In genomic region chrX:4909245-4909830, GRCh38 we compare ENCODE assay signal across 19 cellular contexts.
DNase-seq lines count a peak whose midpoint lies in the region; ATAC-seq, FAIRE-seq and TF ChIP-seq lines count a peak whose summit lies in the region.
"Had no signal": no experiment of that assay in that cellular context is flagged by ENCODE, and none has a peak within 500 bp of the region (broad histone marks: within the 10 kb centered on the region; RNA-seq: fewer than 3 reads in every experiment).

No MANE protein-coding gene starts in this region.

- TF ChIP-seq EP300 in gastroesophageal sphincter (IDR thresholded peaks at IDR 0.05): no peak

- H3K79me2 ChIP-seq in OCI-LY3 (ENCODE audit: low read length) (no peaks in the 10 kb centered on the region), endothelial cell of umbilical vein (ENCODE audit: control insufficient read depth, insufficient read depth, low read length) (no peaks in the 10 kb centered on the region)

- BruUV-seq in endothelial cell of umbilical vein (replicated peaks; lab: Mats Ljungman, UMichigan): no TSS peak

- H3K4me2 ChIP-seq in BLaER1 treated with 17β-estradiol and CSF1 and Interleukin-3, amounts not matched to agents 10 nM and 100 nM: peak overlapping the region in 8 of 11 experiments; percentile 23 to 75 (median 46); a peak in 16 of 22 replicates
- peak overlapping the region; percentile 45 for H3K4me2 ChIP-seq in OCI-LY3 (ENCODE audit: low read length)
- H3K4me2 ChIP-seq in endothelial cell of umbilical vein (ENCODE audit: insufficient read depth, low read length): no peak overlapping the region

- 59 to 63% methylated on average over 4 to 5 of the region's 5 CpGs for WGBS in gastroesophageal sphincter (ENCODE audit: low coverage in 1 of 2), 2 donors

- no peaks in the 10 kb centered on the region for H3K9me1 ChIP-seq in endothelial cell of umbilical vein (replicated peaks; ENCODE audit: control insufficient read depth, extremely low read depth, insufficient read depth, low read length)

- POLR2A ChIA-PET in endothelial cell of umbilical vein (lab: Charles Lee): no interaction called here

- intact Hi-C loops in endothelial cell of umbilical vein (cut with micrococcal nuclease): no loop called here

- DNase-seq in endothelial cell of umbilical vein (ENCODE audit: low read depth, low spot score) (no peak), NCI-H226 (no peak)
- DNase-seq: activated CD8-positive, alpha-beta memory T cell treated with anti-CD3 and anti-CD28 coated beads for 24 hours; activated T-cell treated with anti-CD3 and anti-CD28 coated beads, Interleukin-2, amount 50 U/mL, for 48 hours; CD4-positive, alpha-beta T cell; DMS53; heart right ventricle; left ventricle myocardium inferior; NCI-H187; NCI-H510A; nucleus accumbens had no signal

- TF ChIP-seq POLR2A in endothelial cell of umbilical vein (IDR thresholded peaks at IDR 0.05; ENCODE audit: low read depth, low read length) (no peak), gastroesophageal sphincter (IDR thresholded peaks at IDR 0.05) (no peak)

- peak; percentile 44 for FAIRE-seq in endothelial cell of umbilical vein (lab: Jason Lieb, UNC)
- FAIRE-seq: GM12878 had no signal

- TF ChIP-seq CTCF in OCI-LY3 (IDR thresholded peaks at IDR 0.05; ENCODE audit: low read depth, low read length) (no peak), endothelial cell of umbilical vein (IDR thresholded peaks at IDR 0.05; ENCODE audit: extremely low read depth in 1 of 2, insufficient read depth in 1 of 2, low read depth in 1 of 2, low read length in 2 of 2) (no peak), gastroesophageal sphincter (IDR thresholded peaks at IDR 0.05) (no peak)

- peak overlapping the region in 10 of 11 experiments; percentile 5 to 87 (median 76); a peak in 17 of 22 replicates for H3K27ac ChIP-seq in BLaER1 treated with 17β-estradiol and CSF1 and Interleukin-3, amounts not matched to agents 10 nM and 100 nM
- H3K27ac ChIP-seq in OCI-LY3 (ENCODE audit: low read length) (no peak overlapping the region), endothelial cell of umbilical vein (ENCODE audit: insufficient read depth, low read depth, low read length) (no peak overlapping the region), gastroesophageal sphincter (no peak overlapping the region)
- H3K27ac ChIP-seq: left ventricle myocardium inferior, SJSA1 had no signal

- dilution Hi-C loops in endothelial cell of umbilical vein (cut with MboI; ENCODE audit: extremely low pct_ligation_motif_present, low sequenced_read_pairs): no loop called here

- H3K4me1 ChIP-seq in BLaER1 treated with 17β-estradiol and CSF1 and Interleukin-3, amounts not matched to agents 10 nM and 100 nM: peaks cover 0 to 55% (median 28%) of the 10 kb centered on the region in 10 experiments; a peak in 14 of 20 replicates
- H3K4me1 ChIP-seq in OCI-LY3 (ENCODE audit: low read length) (peaks cover 6% of the 10 kb centered on the region; the same call in 1 of the 2 replicates), endothelial cell of umbilical vein (ENCODE audit: control insufficient read depth, extremely low read depth, insufficient read depth, low read length) (no peaks in the 10 kb centered on the region), gastroesophageal sphincter (no peaks in the 10 kb centered on the region)
- H3K4me1 ChIP-seq: left ventricle myocardium inferior, SJSA1 had no signal

- H3K4me3 ChIP-seq in BLaER1 treated with 17β-estradiol and CSF1 and Interleukin-3, amounts not matched to agents 10 nM and 100 nM: peak overlapping the region in 4 of 10 experiments; percentile 3 to 48 (median 36); a peak in 6 of 20 replicates
- H3K4me3 ChIP-seq in OCI-LY3 (ENCODE audit: low read length) (peak overlapping the region; percentile 43), endothelial cell of umbilical vein (replicated peaks in 1 of 3; ENCODE audit: insufficient read depth in 1 of 3, low read depth in 1 of 3, low read length in 3 of 3) (no peak overlapping the region), gastroesophageal sphincter (no peak overlapping the region)
- H3K4me3 ChIP-seq: GM12878, left ventricle myocardium inferior, SJSA1 had no signal

- H3K36me3 ChIP-seq in BLaER1 treated with 17β-estradiol and CSF1 and Interleukin-3, amounts not matched to agents 10 nM and 100 nM: no peaks in the 10 kb centered on the region
- H3K36me3 ChIP-seq in OCI-LY3 (replicated peaks; ENCODE audit: low read depth, low read length) (no peaks in the 10 kb centered on the region), endothelial cell of umbilical vein (ENCODE audit: control insufficient read depth in 2 of 2, extremely low read depth in 1 of 2, insufficient read depth in 2 of 2, low read length in 2 of 2) (no peaks in the 10 kb centered on the region), gastroesophageal sphincter (no peaks in the 10 kb centered on the region)
- H3K36me3 ChIP-seq: heart right ventricle, left ventricle myocardium inferior, SJSA1 had no signal

- H4K20me1 ChIP-seq in BLaER1 treated with 17β-estradiol and CSF1 and Interleukin-3, amounts not matched to agents 10 nM and 100 nM: no peaks in the 10 kb centered on the region
- H4K20me1 ChIP-seq in OCI-LY3 (ENCODE audit: insufficient read depth, low read length) (no peaks in the 10 kb centered on the region), endothelial cell of umbilical vein (replicated peaks; ENCODE audit: control insufficient read depth, extremely low read depth, insufficient read depth, low read length) (no peaks in the 10 kb centered on the region)

- peak overlapping the region in 8 of 11 experiments; percentile 8 to 75 (median 64); a peak in 12 of 22 replicates for H3K9ac ChIP-seq in BLaER1 treated with 17β-estradiol and CSF1 and Interleukin-3, amounts not matched to agents 10 nM and 100 nM
- H3K9ac ChIP-seq in OCI-LY3 (ENCODE audit: low read length) (no peak overlapping the region), endothelial cell of umbilical vein (replicated peaks; ENCODE audit: extremely low read depth, insufficient read depth, low read length) (no peak overlapping the region)

- ATAC-seq in HG02884 (IDR thresholded peaks at IDR 0.05; ENCODE audit: unreplicated experiment) (peak; percentile 58), GM21381 (IDR thresholded peaks at IDR 0.05; ENCODE audit: unreplicated experiment) (no peak), gastroesophageal sphincter (no peak), HG03521 (IDR thresholded peaks at IDR 0.05; ENCODE audit: unreplicated experiment) (no peak)
- ATAC-seq: GM12878, heart right ventricle had no signal

- H3K27me3 ChIP-seq in BLaER1 treated with 17β-estradiol and CSF1 and Interleukin-3, amounts not matched to agents 10 nM and 100 nM: no peaks in the 10 kb centered on the region
- H3K27me3 ChIP-seq in OCI-LY3 (ENCODE audit: low read depth, low read length): no peaks in the 10 kb centered on the region
- no peaks in the 10 kb centered on the region for H3K27me3 ChIP-seq in endothelial cell of umbilical vein (ENCODE audit: control insufficient read depth in 2 of 2, insufficient read depth in 2 of 2, low read length in 2 of 2)
- H3K27me3 ChIP-seq in gastroesophageal sphincter: no peaks in the 10 kb centered on the region
- H3K27me3 ChIP-seq: heart right ventricle, SJSA1 had no signal

- H2AFZ ChIP-seq in OCI-LY3 (ENCODE audit: low read depth, low read length): peak overlapping the region; percentile 17; the same call in 1 of the 2 replicates
- H2AFZ ChIP-seq in endothelial cell of umbilical vein (ENCODE audit: low read depth, low read length): no peak overlapping the region

- CTCF ChIA-PET in endothelial cell of umbilical vein (lab: Charles Lee): no interaction called here

- peaks cover 0 to 23% (median 0%) of the 10 kb centered on the region in 11 experiments; a peak in 9 of 22 replicates for H3K9me3 ChIP-seq in BLaER1 treated with 17β-estradiol and CSF1 and Interleukin-3, amounts not matched to agents 10 nM and 100 nM (replicated peaks in 1 of 11)
- H3K9me3 ChIP-seq in OCI-LY3 (ENCODE audit: insufficient read depth, low read length): no peaks in the 10 kb centered on the region
- H3K9me3 ChIP-seq in endothelial cell of umbilical vein (replicated peaks; ENCODE audit: control insufficient read depth, insufficient read depth, low read length): no peaks in the 10 kb centered on the region
- H3K9me3 ChIP-seq in gastroesophageal sphincter: no peaks in the 10 kb centered on the region
- H3K9me3 ChIP-seq: left ventricle myocardium inferior, SJSA1 had no signal

TF ChIP-seq in endothelial cell of umbilical vein, 7 proteins besides CTCF, POLR2A, EP300 and RAD21:
- TF ChIP-seq FOS (IDR thresholded peaks at IDR 0.05; ENCODE audit: borderline replicate concordance, insufficient read depth, low read length) (no peak), JUN (IDR thresholded peaks at IDR 0.05; ENCODE audit: borderline replicate concordance, insufficient read depth, insufficient read length, low read depth) (no peak), MAX (IDR thresholded peaks at IDR 0.05; ENCODE audit: insufficient read depth, insufficient read length) (no peak), MYC (IDR thresholded peaks at IDR 0.05; ENCODE audit: low read depth, low read length) (no peak), GATA2 (IDR thresholded peaks at IDR 0.05; ENCODE audit: insufficient read depth, insufficient read length, low read depth, low read length) (no peak), EZH2 (IDR thresholded peaks at IDR 0.05; ENCODE audit: borderline replicate concordance, low read depth, low read length, severe bottlenecking) (no peak), POLR2AphosphoS5 (IDR thresholded peaks at IDR 0.05; ENCODE audit: insufficient read depth, low read depth, low read length) (no peak)
TF ChIP-seq in endothelial cell of umbilical vein: peak in this region for 0.

Comparison
In these comparisons a context has a peak if more than half of its experiments do, and no peak if none do; other contexts are left out.
1. H3K27ac ChIP-seq: peak in BLaER1 treated with 17β-estradiol and CSF1 and Interleukin-3, amounts not matched to agents 10 nM and 100 nM (10 of 11); none in OCI-LY3 (single experiment), endothelial cell of umbilical vein (single experiment) and gastroesophageal sphincter (0 of 4).
2. H3K9ac ChIP-seq: peak in BLaER1 treated with 17β-estradiol and CSF1 and Interleukin-3, amounts not matched to agents 10 nM and 100 nM (8 of 11); none in OCI-LY3 (single experiment) and endothelial cell of umbilical vein (single experiment).